ENCODE assay signal across 1 cellular context in the genomic region with DNA sequence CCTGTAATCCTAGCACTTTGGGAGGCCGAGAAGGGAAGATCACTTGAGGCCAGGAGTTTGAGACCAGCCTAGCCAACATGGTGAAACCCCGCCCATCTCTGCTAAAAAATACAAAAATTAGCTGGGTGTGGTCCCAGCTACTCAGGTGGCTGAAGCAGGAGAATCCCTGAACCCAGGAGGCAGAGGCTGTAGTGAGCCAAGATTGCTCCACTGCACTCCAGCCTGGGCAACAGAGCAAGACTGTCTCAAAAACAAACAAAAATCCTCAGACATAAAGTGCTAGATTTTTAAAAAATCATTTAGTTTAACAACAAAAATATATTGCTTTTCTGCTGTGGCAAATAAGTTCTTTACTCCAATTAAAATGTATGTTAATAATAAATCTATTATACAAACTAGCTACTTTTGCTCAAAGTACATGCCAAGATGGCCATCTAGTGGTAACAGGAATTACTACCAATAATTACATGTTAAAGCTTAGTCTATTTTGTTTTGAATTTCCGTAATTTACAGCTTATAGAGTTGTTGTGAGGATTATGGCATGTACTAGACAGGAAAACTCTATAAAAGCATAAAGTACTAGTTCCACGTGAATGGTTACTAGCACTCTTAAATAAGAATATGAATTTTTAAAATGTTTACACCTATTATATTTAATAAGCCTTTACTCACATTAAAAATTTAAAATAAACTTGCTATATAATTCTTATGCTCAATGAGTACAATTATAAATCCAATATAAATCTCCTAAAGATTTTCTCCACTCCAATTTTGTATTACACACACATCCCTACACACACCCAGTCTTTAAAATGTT.
TF ChIP-seq lines count a peak whose summit lies in the region.

No MANE protein-coding gene starts in this region.

TF ChIP-seq in K562, 482 proteins besides CTCF, POLR2A, EP300 and RAD21 (continued from another document):
- TF ChIP-seq SRSF3 (IDR thresholded peaks at IDR 0.05; ENCODE audit: insufficient read depth, low read length) (no peak), SREBF2 (CRISPR knock-in tag; IDR thresholded peaks at IDR 0.05) (no peak), SRF (CRISPR knock-in tag; IDR thresholded peaks at IDR 0.05) (no peak), ZNF133 (CRISPR knock-in tag; IDR thresholded peaks at IDR 0.05) (no peak), ZNF212 (CRISPR knock-in tag; IDR thresholded peaks at IDR 0.05) (no peak), RBM17 (IDR thresholded peaks at IDR 0.05; ENCODE audit: borderline replicate concordance, low read depth, low read length) (no peak), TRIM24 (IDR thresholded peaks at IDR 0.05) (no peak), GABPA (tag; conservative IDR thresholded peaks at IDR 0.05; ENCODE audit: low read depth) (peak; percentile 20; the same call in 1 of the 2 replicates), FOXM1 (IDR thresholded peaks at IDR 0.05; ENCODE audit: low read depth) (peak; percentile 28; the same call in 1 of the 2 replicates), FOXM1 (CRISPR knock-in tag; IDR thresholded peaks at IDR 0.05; ENCODE audit: low read depth) (no peak), SREBF1 (IDR thresholded peaks at IDR 0.05; ENCODE audit: borderline replicate concordance, low read depth, low read length) (no peak), ZNF174 (CRISPR knock-in tag; IDR thresholded peaks at IDR 0.05) (no peak), RAD51 (IDR thresholded peaks at IDR 0.05; ENCODE audit: borderline replicate concordance, low read depth) (no peak), ILK (tag; IDR thresholded peaks at IDR 0.05; ENCODE audit: borderline replicate concordance, low read depth) (no peak), NONO (IDR thresholded peaks at IDR 0.05; ENCODE audit: low read depth in 2 of 2, low read length in 1 of 2) (no peak), POLR2H (tag; IDR thresholded peaks at IDR 0.05; ENCODE audit: low read depth) (peak; percentile 58)
- TF ChIP-seq, protein P1, sequence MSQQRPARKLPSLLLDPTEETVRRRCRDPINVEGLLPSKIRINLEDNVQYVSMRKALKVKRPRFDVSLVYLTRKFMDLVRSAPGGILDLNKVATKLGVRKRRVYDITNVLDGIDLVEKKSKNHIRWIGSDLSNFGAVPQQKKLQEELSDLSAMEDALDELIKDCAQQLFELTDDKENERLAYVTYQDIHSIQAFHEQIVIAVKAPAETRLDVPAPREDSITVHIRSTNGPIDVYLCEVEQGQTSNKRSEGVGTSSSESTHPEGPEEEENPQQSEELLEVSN (IDR thresholded peaks at IDR 0.05; ENCODE audit: borderline replicate concordance in 1 of 2, extremely low read depth in 1 of 2, insufficient read depth in 1 of 2, insufficient read length in 1 of 2, low read depth in 1 of 2, low read length in 1 of 2, poor library complexity in 1 of 2, severe bottlenecking in 1 of 2) = no peak
- TF ChIP-seq, protein P2, sequence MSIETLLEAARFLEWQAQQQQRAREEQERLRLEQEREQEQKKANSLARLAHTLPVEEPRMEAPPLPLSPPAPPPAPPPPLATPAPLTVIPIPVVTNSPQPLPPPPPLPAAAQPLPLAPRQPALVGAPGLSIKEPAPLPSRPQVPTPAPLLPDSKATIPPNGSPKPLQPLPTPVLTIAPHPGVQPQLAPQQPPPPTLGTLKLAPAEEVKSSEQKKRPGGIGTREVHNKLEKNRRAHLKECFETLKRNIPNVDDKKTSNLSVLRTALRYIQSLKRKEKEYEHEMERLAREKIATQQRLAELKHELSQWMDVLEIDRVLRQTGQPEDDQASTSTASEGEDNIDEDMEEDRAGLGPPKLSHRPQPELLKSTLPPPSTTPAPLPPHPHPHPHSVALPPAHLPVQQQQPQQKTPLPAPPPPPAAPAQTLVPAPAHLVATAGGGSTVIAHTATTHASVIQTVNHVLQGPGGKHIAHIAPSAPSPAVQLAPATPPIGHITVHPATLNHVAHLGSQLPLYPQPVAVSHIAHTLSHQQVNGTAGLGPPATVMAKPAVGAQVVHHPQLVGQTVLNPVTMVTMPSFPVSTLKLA (conservative IDR thresholded peaks at IDR 0.05) = peak in 1 of 2 experiments; percentile 26; a peak in 1 of 4 replicates
- TF ChIP-seq, protein P3, sequence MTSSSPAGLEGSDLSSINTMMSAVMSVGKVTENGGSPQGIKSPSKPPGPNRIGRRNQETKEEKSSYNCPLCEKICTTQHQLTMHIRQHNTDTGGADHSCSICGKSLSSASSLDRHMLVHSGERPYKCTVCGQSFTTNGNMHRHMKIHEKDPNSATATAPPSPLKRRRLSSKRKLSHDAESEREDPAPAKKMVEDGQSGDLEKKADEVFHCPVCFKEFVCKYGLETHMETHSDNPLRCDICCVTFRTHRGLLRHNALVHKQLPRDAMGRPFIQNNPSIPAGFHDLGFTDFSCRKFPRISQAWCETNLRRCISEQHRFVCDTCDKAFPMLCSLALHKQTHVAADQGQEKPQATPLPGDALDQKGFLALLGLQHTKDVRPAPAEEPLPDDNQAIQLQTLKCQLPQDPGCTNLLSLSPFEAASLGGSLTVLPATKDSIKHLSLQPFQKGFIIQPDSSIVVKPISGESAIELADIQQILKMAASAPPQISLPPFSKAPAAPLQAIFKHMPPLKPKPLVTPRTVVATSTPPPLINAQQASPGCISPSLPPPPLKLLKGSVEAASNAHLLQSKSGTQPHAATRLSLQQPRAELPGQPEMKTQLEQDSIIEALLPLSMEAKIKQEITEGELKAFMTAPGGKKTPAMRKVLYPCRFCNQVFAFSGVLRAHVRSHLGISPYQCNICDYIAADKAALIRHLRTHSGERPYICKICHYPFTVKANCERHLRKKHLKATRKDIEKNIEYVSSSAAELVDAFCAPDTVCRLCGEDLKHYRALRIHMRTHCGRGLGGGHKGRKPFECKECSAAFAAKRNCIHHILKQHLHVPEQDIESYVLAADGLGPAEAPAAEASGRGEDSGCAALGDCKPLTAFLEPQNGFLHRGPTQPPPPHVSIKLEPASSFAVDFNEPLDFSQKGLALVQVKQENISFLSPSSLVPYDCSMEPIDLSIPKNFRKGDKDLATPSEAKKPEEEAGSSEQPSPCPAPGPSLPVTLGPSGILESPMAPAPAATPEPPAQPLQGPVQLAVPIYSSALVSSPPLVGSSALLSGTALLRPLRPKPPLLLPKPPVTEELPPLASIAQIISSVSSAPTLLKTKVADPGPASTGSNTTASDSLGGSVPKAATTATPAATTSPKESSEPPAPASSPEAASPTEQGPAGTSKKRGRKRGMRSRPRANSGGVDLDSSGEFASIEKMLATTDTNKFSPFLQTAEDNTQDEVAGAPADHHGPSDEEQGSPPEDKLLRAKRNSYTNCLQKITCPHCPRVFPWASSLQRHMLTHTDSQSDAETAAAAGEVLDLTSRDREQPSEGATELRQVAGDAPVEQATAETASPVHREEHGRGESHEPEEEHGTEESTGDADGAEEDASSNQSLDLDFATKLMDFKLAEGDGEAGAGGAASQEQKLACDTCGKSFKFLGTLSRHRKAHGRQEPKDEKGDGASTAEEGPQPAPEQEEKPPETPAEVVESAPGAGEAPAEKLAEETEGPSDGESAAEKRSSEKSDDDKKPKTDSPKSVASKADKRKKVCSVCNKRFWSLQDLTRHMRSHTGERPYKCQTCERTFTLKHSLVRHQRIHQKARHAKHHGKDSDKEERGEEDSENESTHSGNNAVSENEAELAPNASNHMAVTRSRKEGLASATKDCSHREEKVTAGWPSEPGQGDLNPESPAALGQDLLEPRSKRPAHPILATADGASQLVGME (CRISPR knock-in tag; IDR thresholded peaks at IDR 0.05) = no peak
- TF ChIP-seq, protein P4, sequence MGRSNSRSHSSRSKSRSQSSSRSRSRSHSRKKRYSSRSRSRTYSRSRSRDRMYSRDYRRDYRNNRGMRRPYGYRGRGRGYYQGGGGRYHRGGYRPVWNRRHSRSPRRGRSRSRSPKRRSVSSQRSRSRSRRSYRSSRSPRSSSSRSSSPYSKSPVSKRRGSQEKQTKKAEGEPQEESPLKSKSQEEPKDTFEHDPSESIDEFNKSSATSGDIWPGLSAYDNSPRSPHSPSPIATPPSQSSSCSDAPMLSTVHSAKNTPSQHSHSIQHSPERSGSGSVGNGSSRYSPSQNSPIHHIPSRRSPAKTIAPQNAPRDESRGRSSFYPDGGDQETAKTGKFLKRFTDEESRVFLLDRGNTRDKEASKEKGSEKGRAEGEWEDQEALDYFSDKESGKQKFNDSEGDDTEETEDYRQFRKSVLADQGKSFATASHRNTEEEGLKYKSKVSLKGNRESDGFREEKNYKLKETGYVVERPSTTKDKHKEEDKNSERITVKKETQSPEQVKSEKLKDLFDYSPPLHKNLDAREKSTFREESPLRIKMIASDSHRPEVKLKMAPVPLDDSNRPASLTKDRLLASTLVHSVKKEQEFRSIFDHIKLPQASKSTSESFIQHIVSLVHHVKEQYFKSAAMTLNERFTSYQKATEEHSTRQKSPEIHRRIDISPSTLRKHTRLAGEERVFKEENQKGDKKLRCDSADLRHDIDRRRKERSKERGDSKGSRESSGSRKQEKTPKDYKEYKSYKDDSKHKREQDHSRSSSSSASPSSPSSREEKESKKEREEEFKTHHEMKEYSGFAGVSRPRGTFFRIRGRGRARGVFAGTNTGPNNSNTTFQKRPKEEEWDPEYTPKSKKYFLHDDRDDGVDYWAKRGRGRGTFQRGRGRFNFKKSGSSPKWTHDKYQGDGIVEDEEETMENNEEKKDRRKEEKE (IDR thresholded peaks at IDR 0.05; ENCODE audit: borderline replicate concordance in 1 of 2, control insufficient read depth in 1 of 2, low read depth in 2 of 2, low read length in 1 of 2) = no peak
- TF ChIP-seq, protein P5, sequence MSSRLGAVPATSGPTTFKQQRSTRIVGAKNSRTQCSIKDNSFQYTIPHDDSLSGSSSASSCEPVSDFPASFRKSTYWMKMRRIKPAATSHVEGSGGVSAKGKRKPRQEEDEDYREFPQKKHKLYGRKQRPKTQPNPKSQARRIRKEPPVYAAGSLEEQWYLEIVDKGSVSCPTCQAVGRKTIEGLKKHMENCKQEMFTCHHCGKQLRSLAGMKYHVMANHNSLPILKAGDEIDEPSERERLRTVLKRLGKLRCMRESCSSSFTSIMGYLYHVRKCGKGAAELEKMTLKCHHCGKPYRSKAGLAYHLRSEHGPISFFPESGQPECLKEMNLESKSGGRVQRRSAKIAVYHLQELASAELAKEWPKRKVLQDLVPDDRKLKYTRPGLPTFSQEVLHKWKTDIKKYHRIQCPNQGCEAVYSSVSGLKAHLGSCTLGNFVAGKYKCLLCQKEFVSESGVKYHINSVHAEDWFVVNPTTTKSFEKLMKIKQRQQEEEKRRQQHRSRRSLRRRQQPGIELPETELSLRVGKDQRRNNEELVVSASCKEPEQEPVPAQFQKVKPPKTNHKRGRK (tag; IDR thresholded peaks at IDR 0.05) = no peak
- TF ChIP-seq, protein P6, sequence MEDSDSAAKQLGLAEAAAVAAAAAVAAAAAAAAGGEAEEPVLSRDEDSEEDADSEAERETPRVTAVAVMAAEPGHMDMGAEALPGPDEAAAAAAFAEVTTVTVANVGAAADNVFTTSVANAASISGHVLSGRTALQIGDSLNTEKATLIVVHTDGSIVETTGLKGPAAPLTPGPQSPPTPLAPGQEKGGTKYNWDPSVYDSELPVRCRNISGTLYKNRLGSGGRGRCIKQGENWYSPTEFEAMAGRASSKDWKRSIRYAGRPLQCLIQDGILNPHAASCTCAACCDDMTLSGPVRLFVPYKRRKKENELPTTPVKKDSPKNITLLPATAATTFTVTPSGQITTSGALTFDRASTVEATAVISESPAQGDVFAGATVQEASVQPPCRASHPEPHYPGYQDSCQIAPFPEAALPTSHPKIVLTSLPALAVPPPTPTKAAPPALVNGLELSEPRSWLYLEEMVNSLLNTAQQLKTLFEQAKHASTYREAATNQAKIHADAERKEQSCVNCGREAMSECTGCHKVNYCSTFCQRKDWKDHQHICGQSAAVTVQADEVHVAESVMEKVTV (CRISPR knock-in tag; IDR thresholded peaks at IDR 0.05) = peak; percentile 72
